21 cellular contexts compared by ENCODE assay signal in the genomic region with DNA sequence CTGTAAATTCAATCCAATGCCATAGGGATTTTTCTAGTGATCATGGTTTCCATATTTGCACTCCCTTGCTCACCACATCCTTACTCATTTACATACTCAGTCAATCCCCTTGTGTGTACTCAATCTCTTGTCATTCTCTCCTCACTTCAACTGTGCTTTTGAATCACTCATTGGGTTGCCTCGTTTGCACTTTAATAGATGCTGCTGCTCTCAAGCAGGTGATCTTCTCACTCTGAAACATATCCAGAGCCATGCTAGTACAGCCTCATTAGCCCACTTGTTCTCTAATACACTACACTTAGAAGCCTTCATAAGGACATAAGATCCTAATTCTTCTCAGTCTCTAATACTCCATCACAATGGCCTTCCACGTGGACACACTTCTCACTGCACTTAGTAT.
"Had no signal": no experiment of that assay in that cellular context is flagged by ENCODE, and none has a peak within 500 bp of the region (broad histone marks: within the 10 kb centered on the region; RNA-seq: fewer than 3 reads in every experiment).

No MANE protein-coding gene starts in this region.

- H3K27me3 Mint-ChIP-seq: memory B cell; natural killer cell treated with Interleukin-12 subunit alpha and Interleukin-12 subunit beta and Interleukin-15 and Interleukin-18, amount 100 ng/mL, for 72 hours; progenitor cell of endocrine pancreas; stimulated activated naive B cell treated with anti-CD40 and anti-IgM and Interleukin-4, amounts not matched to agents 10 μg/mL and 1 μg/mL and 100 μg/mL, for 72 hours; stimulated activated naive CD8-positive, alpha-beta T cell treated with anti-CD3 and anti-CD28 coated beads, Interleukin-15, Interleukin-2, amounts not matched to agents 100 ng/mL and 50 ng/mL, for 24 hours had no signal

- H3K9me3 Mint-ChIP-seq: neural progenitor cell had no signal

- H2AFZ ChIP-seq: neural progenitor cell, parathyroid adenoma had no signal

- H3K4me3 Mint-ChIP-seq: memory B cell; natural killer cell treated with Interleukin-12 subunit alpha and Interleukin-12 subunit beta and Interleukin-15 and Interleukin-18, amount 100 ng/mL, for 72 hours; neural progenitor cell; stimulated activated naive B cell treated with anti-CD40 and anti-IgM and Interleukin-4, amounts not matched to agents 10 μg/mL and 1 μg/mL and 100 μg/mL, for 72 hours; stimulated activated naive CD8-positive, alpha-beta T cell treated with anti-CD3 and anti-CD28 coated beads, Interleukin-15, Interleukin-2, amounts not matched to agents 100 ng/mL and 50 ng/mL, for 24 hours had no signal

- DNase-seq: dorsolateral prefrontal cortex; effector CD4-positive, alpha-beta T cell; gastrocnemius medialis; head of caudate nucleus; kidney; right lobe of liver; small intestine; stimulated activated CD4-positive, alpha-beta T cell treated with anti-CD3 and anti-CD28 coated beads, Interleukin-15, amount 100 ng/mL, for 24 hours; stimulated activated CD4-positive, alpha-beta T cell treated with anti-CD3 and anti-CD28 coated beads, Interleukin-2, amount 100 ng/mL, for 48 hours; stimulated activated naive B cell treated with anti-CD40 and anti-IgM and Interleukin-4, amounts not matched to agents 10 μg/mL and 1 μg/mL and 100 μg/mL, for 72 hours; upper lobe of left lung had no signal

- H3K4me1 Mint-ChIP-seq: memory B cell; neural progenitor cell; stimulated activated naive B cell treated with anti-CD40 and anti-IgM and Interleukin-4, amounts not matched to agents 10 μg/mL and 1 μg/mL and 100 μg/mL, for 72 hours had no signal

- H3K9ac ChIP-seq: neural progenitor cell, parathyroid adenoma had no signal

- H3K4me3 ChIP-seq: dorsolateral prefrontal cortex, gastrocnemius medialis, lung, neural progenitor cell, right lobe of liver, thoracic aorta, tibial nerve, upper lobe of left lung had no signal

- H3K36me3 ChIP-seq: gastrocnemius medialis, neural progenitor cell, right lobe of liver, thoracic aorta, tibial nerve, upper lobe of left lung had no signal

- H3K36me3 Mint-ChIP-seq: memory B cell; neural progenitor cell; stimulated activated naive B cell treated with anti-CD40 and anti-IgM and Interleukin-4, amounts not matched to agents 10 μg/mL and 1 μg/mL and 100 μg/mL, for 72 hours had no signal

- ATAC-seq: gastrocnemius medialis; left lobe of liver; natural killer cell treated with Interleukin-12 subunit alpha and Interleukin-12 subunit beta and Interleukin-15 and Interleukin-18, amount 100 ng/mL, for 72 hours; right lobe of liver; stimulated activated naive B cell treated with anti-CD40 and anti-IgM and Interleukin-4, amounts not matched to agents 10 μg/mL and 1 μg/mL and 100 μg/mL, for 72 hours had no signal

- H3K27me3 ChIP-seq: dorsolateral prefrontal cortex, gastrocnemius medialis, neural progenitor cell, right lobe of liver, tibial nerve, upper lobe of left lung had no signal

- H3K9me3 ChIP-seq: gastrocnemius medialis, right lobe of liver, thoracic aorta, tibial nerve, upper lobe of left lung had no signal

- H3K27ac Mint-ChIP-seq: memory B cell; natural killer cell treated with Interleukin-12 subunit alpha and Interleukin-12 subunit beta and Interleukin-15 and Interleukin-18, amount 100 ng/mL, for 72 hours; neural progenitor cell; progenitor cell of endocrine pancreas; stimulated activated naive B cell treated with anti-CD40 and anti-IgM and Interleukin-4, amounts not matched to agents 10 μg/mL and 1 μg/mL and 100 μg/mL, for 72 hours; stimulated activated naive CD8-positive, alpha-beta T cell treated with anti-CD3 and anti-CD28 coated beads, Interleukin-15, Interleukin-2, amounts not matched to agents 100 ng/mL and 50 ng/mL, for 24 hours had no signal

- H3K27ac ChIP-seq: dorsolateral prefrontal cortex, gastrocnemius medialis, neural progenitor cell, parathyroid adenoma, right lobe of liver, thoracic aorta, tibial nerve, upper lobe of left lung had no signal

- H3K79me2 ChIP-seq: parathyroid adenoma had no signal

- H3K4me2 ChIP-seq: neural progenitor cell had no signal

- H3K4me1 ChIP-seq: gastrocnemius medialis, neural progenitor cell, parathyroid adenoma, right lobe of liver, tibial nerve, upper lobe of left lung had no signal
